In genomic region chr18:77380695-77381094, GRCh38 we compare ENCODE assay signal across 37 cellular contexts.
"Had no signal": no experiment of that assay in that cellular context is flagged by ENCODE, and none has a peak within 500 bp of the region (broad histone marks: within the 10 kb centered on the region; RNA-seq: fewer than 3 reads in every experiment).

No MANE protein-coding gene starts in this region.

- H3K9me3 Mint-ChIP-seq: activated B cell treated with CpG ODN at 0.5 μM for 24 hours; activated CD4-positive, alpha-beta memory T cell treated with anti-CD3 and anti-CD28 coated beads for 36 hours; activated CD4-positive, alpha-beta T cell treated with anti-CD3 and anti-CD28 coated beads, Interleukin-2, amount 10 ng/mL, durations not matched to agents 24 days and 14 days; activated CD8-positive, alpha-beta T cell treated with anti-CD3 and anti-CD28 coated beads for 36 hours; activated naive CD4-positive, alpha-beta T cell treated with anti-CD3 and anti-CD28 coated beads for 36 hours; activated naive CD4-positive, alpha-beta T cell treated with anti-CD3 and anti-CD28 coated beads, Interleukin-2, amount 50 U/mL, for 72 hours; activated naive CD8-positive, alpha-beta T cell treated with anti-CD3 and anti-CD28 coated beads for 36 hours; activated T-cell treated with anti-CD3 and anti-CD28 coated beads, Interleukin-2, amount 50 U/mL, for 4 hours; activated T-cell treated with anti-CD3 and anti-CD28 coated beads, Interleukin-2, amount 50 U/mL, for 72 hours; activated T-helper 1 cell treated with anti-CD3 and anti-CD28 coated beads, Interleukin-12 subunit alpha, Interleukin-12 subunit beta, Interleukin-2, Interleukin-4 antibody, amounts not matched to agents 30 ng/mL and 10 ng/mL and 1 ng/mL, durations not matched to agents 14 hours and 24 hours and 36 hours; activated T-helper 17 cell treated with anti-CD3 and anti-CD28 coated beads, Interleukin-2, amount 50 U/mL, for 72 hours; central memory CD8-positive, alpha-beta T cell; T-helper 1 cell treated with Interleukin-12 subunit alpha and Interleukin-12 subunit beta and Interleukin-4 antibody, amounts not matched to agents 30 μg/mL and 1 μg/mL, for 36 hours; T-helper 2 cell treated with Interferon-gamma antibody and Interleukin-4, amounts not matched to agents 5 μg/mL and 100 μg/mL, for 36 hours had no signal

- H3K36me3 Mint-ChIP-seq: activated CD4-positive, alpha-beta memory T cell treated with anti-CD3 and anti-CD28 coated beads for 36 hours; activated naive CD4-positive, alpha-beta T cell treated with anti-CD3 and anti-CD28 coated beads, Interleukin-2, amount 50 U/mL, for 72 hours; activated naive CD8-positive, alpha-beta T cell treated with anti-CD3 and anti-CD28 coated beads for 36 hours had no signal

- H3K27me3 ChIP-seq: adrenal gland, body of pancreas, brain microvascular endothelial cell, breast epithelium had no signal

- H3K4me3 Mint-ChIP-seq: activated B cell treated with CpG ODN at 0.5 μM for 24 hours; activated CD4-positive, alpha-beta memory T cell treated with anti-CD3 and anti-CD28 coated beads for 36 hours; activated CD4-positive, alpha-beta T cell treated with anti-CD3 and anti-CD28 coated beads, Interleukin-2, amount 10 ng/mL, durations not matched to agents 24 days and 14 days; activated CD8-positive, alpha-beta T cell treated with anti-CD3 and anti-CD28 coated beads for 36 hours; activated naive CD4-positive, alpha-beta T cell treated with anti-CD3 and anti-CD28 coated beads for 36 hours; activated naive CD8-positive, alpha-beta T cell treated with anti-CD3 and anti-CD28 coated beads for 36 hours; activated T-cell treated with anti-CD3 and anti-CD28 coated beads, Interleukin-2, amount 50 U/mL, for 4 hours; activated T-cell treated with anti-CD3 and anti-CD28 coated beads, Interleukin-2, amount 50 U/mL, for 72 hours; activated T-helper 1 cell treated with anti-CD3 and anti-CD28 coated beads, Interleukin-12 subunit alpha, Interleukin-12 subunit beta, Interleukin-2, Interleukin-4 antibody, amounts not matched to agents 30 ng/mL and 10 ng/mL and 1 ng/mL, durations not matched to agents 14 hours and 24 hours and 36 hours; activated T-helper 17 cell treated with anti-CD3 and anti-CD28 coated beads, Interleukin-2, amount 50 U/mL, for 72 hours; central memory CD8-positive, alpha-beta T cell; T-helper 1 cell treated with Interleukin-12 subunit alpha and Interleukin-12 subunit beta and Interleukin-4 antibody, amounts not matched to agents 30 μg/mL and 1 μg/mL, for 36 hours; T-helper 2 cell treated with Interferon-gamma antibody and Interleukin-4, amounts not matched to agents 5 μg/mL and 100 μg/mL, for 36 hours had no signal

- DNase-seq: activated B cell treated with CpG ODN at 0.5 μM for 24 hours; activated CD4-positive, alpha-beta memory T cell treated with anti-CD3 and anti-CD28 coated beads for 36 hours; activated CD4-positive, alpha-beta T cell treated with anti-CD3 and anti-CD28 coated beads for 4 hours; activated CD4-positive, alpha-beta T cell treated with anti-CD3 and anti-CD28 coated beads, Interleukin-2, amount 10 ng/mL, durations not matched to agents 24 days and 14 days; activated CD4-positive, alpha-beta T cell treated with anti-CD3 and anti-CD28 coated beads, Interleukin-2, amount 50 U/mL, for 1 hour; activated CD4-positive, alpha-beta T cell treated with anti-CD3 and anti-CD28 coated beads, Interleukin-2, amount 50 U/mL, for 4 hours; activated CD4-positive, CD25-positive, alpha-beta regulatory T cell treated with anti-CD3 and anti-CD28 coated beads, Interleukin-2, amount 50 U/mL, for 72 hours; activated CD8-positive, alpha-beta memory T cell treated with anti-CD3 and anti-CD28 coated beads, Interleukin-2, amount 50 U/mL, for 4 hours; activated CD8-positive, alpha-beta T cell treated with anti-CD3 and anti-CD28 coated beads for 36 hours; activated effector memory CD4-positive, alpha-beta T cell treated with anti-CD3 and anti-CD28 coated beads, Interleukin-2, amount 50 U/mL, for 16 hours; activated gamma-delta T cell treated with Interleukin-2 at 50 U/mL for 16 hours; activated naive CD4-positive, alpha-beta T cell; activated naive CD4-positive, alpha-beta T cell treated with anti-CD3 and anti-CD28 coated beads for 36 hours; activated naive CD4-positive, alpha-beta T cell treated with anti-CD3 and anti-CD28 coated beads, Interleukin-2, amount 50 U/mL, for 16 hours; activated naive CD8-positive, alpha-beta T cell treated with anti-CD3 and anti-CD28 coated beads for 36 hours; activated T-cell treated with anti-CD3 and anti-CD28 coated beads for 4 hours; activated T-cell treated with anti-CD3 and anti-CD28 coated beads, Interleukin-2, amount 50 U/mL, for 1 hour; activated T-cell treated with anti-CD3 and anti-CD28 coated beads, Interleukin-2, amount 50 U/mL, for 4 hours; activated T-cell treated with anti-CD3 and anti-CD28 coated beads, Interleukin-2, amount 50 U/mL, for 72 hours; adrenal gland; amniotic stem cell; aorta; body of pancreas; brain microvascular endothelial cell; caudate nucleus; cerebellar nuclear complex; T-helper 1 cell; T-helper 2 cell; T-helper 9 cell had no signal

- H3K4me1 Mint-ChIP-seq: activated B cell treated with CpG ODN at 0.5 μM for 24 hours; activated CD4-positive, alpha-beta T cell treated with anti-CD3 and anti-CD28 coated beads, Interleukin-2, amount 10 ng/mL, durations not matched to agents 24 days and 14 days; activated naive CD8-positive, alpha-beta T cell treated with anti-CD3 and anti-CD28 coated beads for 36 hours; activated T-helper 17 cell treated with anti-CD3 and anti-CD28 coated beads, Interleukin-2, amount 50 U/mL, for 72 hours; central memory CD8-positive, alpha-beta T cell had no signal

- H3K27ac Mint-ChIP-seq: activated B cell treated with CpG ODN at 0.5 μM for 24 hours; activated CD4-positive, alpha-beta memory T cell treated with anti-CD3 and anti-CD28 coated beads for 36 hours; activated CD4-positive, alpha-beta T cell treated with anti-CD3 and anti-CD28 coated beads, Interleukin-2, amount 10 ng/mL, durations not matched to agents 24 days and 14 days; activated CD8-positive, alpha-beta T cell treated with anti-CD3 and anti-CD28 coated beads for 36 hours; activated naive CD4-positive, alpha-beta T cell treated with anti-CD3 and anti-CD28 coated beads for 36 hours; activated naive CD4-positive, alpha-beta T cell treated with anti-CD3 and anti-CD28 coated beads, Interleukin-2, amount 50 U/mL, for 72 hours; activated naive CD8-positive, alpha-beta T cell treated with anti-CD3 and anti-CD28 coated beads for 36 hours; activated T-cell treated with anti-CD3 and anti-CD28 coated beads, Interleukin-2, amount 50 U/mL, for 72 hours; activated T-helper 1 cell treated with anti-CD3 and anti-CD28 coated beads, Interleukin-12 subunit alpha, Interleukin-12 subunit beta, Interleukin-2, Interleukin-4 antibody, amounts not matched to agents 30 ng/mL and 10 ng/mL and 1 ng/mL, durations not matched to agents 14 hours and 24 hours and 36 hours; activated T-helper 17 cell treated with anti-CD3 and anti-CD28 coated beads, Interleukin-2, amount 50 U/mL, for 72 hours; T-helper 1 cell treated with Interleukin-12 subunit alpha and Interleukin-12 subunit beta and Interleukin-4 antibody, amounts not matched to agents 30 μg/mL and 1 μg/mL, for 36 hours; T-helper 2 cell treated with Interferon-gamma antibody and Interleukin-4, amounts not matched to agents 5 μg/mL and 100 μg/mL, for 36 hours had no signal

- ATAC-seq: activated CD8-positive, alpha-beta T cell treated with anti-CD3 and anti-CD28 coated beads for 36 hours; activated naive CD4-positive, alpha-beta T cell treated with anti-CD3 and anti-CD28 coated beads, Interleukin-2, amount 50 U/mL, for 72 hours; activated T-cell treated with anti-CD3 and anti-CD28 coated beads, Interleukin-2, amount 50 U/mL, for 4 hours; activated T-cell treated with anti-CD3 and anti-CD28 coated beads, Interleukin-2, amount 50 U/mL, for 72 hours; activated T-helper 17 cell treated with anti-CD3 and anti-CD28 coated beads, Interleukin-2, amount 50 U/mL, for 72 hours; body of pancreas had no signal

- H3K36me3 ChIP-seq: adrenal gland, brain microvascular endothelial cell, breast epithelium had no signal

- H3K27ac ChIP-seq: adrenal gland, body of pancreas, brain microvascular endothelial cell, breast epithelium, VCaP had no signal

- H3K9me3 ChIP-seq: adrenal gland, body of pancreas, breast epithelium had no signal

- H3K4me3 ChIP-seq: adrenal gland, body of pancreas, breast epithelium had no signal

- H3K4me1 ChIP-seq: adrenal gland, body of pancreas, breast epithelium had no signal
